2 cellular contexts compared by ENCODE assay signal in the genomic region with DNA sequence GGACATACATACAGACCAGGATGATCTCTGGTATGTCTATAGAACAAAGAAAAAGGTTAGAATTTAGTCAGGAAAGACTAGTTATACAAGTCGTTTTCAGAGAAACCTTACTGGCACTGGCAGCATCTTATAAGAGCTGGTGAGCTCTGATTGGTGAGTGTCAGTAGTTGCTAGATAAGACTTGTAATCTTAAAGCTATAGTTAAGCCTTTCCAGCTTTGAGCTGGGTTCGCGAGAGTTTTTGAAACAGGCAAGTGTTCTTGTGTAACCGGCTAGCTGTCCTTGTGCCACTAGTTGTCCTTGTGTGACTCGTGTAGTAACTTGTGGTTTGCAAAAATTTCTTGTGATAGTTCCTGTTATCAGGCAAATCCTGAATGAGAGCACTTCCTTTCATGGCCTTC.
TF ChIP-seq lines count a peak whose summit lies in the region.

No MANE protein-coding gene starts in this region.

TF ChIP-seq in GM23338, 12 proteins besides CTCF, POLR2A, EP300 and RAD21 (continued from another document):
- TF ChIP-seq EZH2phosphoT487 (IDR thresholded peaks at IDR 0.05; ENCODE audit: unreplicated experiment) (no peak), ZNF114 (CRISPR knock-in tag; IDR thresholded peaks at IDR 0.05) (no peak)

TF ChIP-seq in WTC11, 78 proteins besides CTCF, POLR2A, EP300 and RAD21 (continued from another document):
- TF ChIP-seq, protein P1, sequence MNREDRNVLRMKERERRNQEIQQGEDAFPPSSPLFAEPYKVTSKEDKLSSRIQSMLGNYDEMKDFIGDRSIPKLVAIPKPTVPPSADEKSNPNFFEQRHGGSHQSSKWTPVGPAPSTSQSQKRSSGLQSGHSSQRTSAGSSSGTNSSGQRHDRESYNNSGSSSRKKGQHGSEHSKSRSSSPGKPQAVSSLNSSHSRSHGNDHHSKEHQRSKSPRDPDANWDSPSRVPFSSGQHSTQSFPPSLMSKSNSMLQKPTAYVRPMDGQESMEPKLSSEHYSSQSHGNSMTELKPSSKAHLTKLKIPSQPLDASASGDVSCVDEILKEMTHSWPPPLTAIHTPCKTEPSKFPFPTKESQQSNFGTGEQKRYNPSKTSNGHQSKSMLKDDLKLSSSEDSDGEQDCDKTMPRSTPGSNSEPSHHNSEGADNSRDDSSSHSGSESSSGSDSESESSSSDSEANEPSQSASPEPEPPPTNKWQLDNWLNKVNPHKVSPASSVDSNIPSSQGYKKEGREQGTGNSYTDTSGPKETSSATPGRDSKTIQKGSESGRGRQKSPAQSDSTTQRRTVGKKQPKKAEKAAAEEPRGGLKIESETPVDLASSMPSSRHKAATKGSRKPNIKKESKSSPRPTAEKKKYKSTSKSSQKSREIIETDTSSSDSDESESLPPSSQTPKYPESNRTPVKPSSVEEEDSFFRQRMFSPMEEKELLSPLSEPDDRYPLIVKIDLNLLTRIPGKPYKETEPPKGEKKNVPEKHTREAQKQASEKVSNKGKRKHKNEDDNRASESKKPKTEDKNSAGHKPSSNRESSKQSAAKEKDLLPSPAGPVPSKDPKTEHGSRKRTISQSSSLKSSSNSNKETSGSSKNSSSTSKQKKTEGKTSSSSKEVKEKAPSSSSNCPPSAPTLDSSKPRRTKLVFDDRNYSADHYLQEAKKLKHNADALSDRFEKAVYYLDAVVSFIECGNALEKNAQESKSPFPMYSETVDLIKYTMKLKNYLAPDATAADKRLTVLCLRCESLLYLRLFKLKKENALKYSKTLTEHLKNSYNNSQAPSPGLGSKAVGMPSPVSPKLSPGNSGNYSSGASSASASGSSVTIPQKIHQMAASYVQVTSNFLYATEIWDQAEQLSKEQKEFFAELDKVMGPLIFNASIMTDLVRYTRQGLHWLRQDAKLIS (CRISPR knock-in tag; IDR thresholded peaks at IDR 0.05; ENCODE audit: borderline replicate concordance), result no peak
- TF ChIP-seq, protein P2, sequence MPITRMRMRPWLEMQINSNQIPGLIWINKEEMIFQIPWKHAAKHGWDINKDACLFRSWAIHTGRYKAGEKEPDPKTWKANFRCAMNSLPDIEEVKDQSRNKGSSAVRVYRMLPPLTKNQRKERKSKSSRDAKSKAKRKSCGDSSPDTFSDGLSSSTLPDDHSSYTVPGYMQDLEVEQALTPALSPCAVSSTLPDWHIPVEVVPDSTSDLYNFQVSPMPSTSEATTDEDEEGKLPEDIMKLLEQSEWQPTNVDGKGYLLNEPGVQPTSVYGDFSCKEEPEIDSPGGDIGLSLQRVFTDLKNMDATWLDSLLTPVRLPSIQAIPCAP (CRISPR knock-in tag; IDR thresholded peaks at IDR 0.05), result no peak
- TF ChIP-seq, protein P3, sequence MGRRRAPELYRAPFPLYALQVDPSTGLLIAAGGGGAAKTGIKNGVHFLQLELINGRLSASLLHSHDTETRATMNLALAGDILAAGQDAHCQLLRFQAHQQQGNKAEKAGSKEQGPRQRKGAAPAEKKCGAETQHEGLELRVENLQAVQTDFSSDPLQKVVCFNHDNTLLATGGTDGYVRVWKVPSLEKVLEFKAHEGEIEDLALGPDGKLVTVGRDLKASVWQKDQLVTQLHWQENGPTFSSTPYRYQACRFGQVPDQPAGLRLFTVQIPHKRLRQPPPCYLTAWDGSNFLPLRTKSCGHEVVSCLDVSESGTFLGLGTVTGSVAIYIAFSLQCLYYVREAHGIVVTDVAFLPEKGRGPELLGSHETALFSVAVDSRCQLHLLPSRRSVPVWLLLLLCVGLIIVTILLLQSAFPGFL (CRISPR knock-in tag; IDR thresholded peaks at IDR 0.05; ENCODE audit: borderline replicate concordance), result no peak
- TF ChIP-seq GABPB1 (CRISPR knock-in tag; IDR thresholded peaks at IDR 0.05) (no peak), OVOL2 (CRISPR knock-in tag; IDR thresholded peaks at IDR 0.05; ENCODE audit: borderline replicate concordance) (no peak)
- TF ChIP-seq, protein P4, sequence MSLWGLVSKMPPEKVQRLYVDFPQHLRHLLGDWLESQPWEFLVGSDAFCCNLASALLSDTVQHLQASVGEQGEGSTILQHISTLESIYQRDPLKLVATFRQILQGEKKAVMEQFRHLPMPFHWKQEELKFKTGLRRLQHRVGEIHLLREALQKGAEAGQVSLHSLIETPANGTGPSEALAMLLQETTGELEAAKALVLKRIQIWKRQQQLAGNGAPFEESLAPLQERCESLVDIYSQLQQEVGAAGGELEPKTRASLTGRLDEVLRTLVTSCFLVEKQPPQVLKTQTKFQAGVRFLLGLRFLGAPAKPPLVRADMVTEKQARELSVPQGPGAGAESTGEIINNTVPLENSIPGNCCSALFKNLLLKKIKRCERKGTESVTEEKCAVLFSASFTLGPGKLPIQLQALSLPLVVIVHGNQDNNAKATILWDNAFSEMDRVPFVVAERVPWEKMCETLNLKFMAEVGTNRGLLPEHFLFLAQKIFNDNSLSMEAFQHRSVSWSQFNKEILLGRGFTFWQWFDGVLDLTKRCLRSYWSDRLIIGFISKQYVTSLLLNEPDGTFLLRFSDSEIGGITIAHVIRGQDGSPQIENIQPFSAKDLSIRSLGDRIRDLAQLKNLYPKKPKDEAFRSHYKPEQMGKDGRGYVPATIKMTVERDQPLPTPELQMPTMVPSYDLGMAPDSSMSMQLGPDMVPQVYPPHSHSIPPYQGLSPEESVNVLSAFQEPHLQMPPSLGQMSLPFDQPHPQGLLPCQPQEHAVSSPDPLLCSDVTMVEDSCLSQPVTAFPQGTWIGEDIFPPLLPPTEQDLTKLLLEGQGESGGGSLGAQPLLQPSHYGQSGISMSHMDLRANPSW (CRISPR knock-in tag; conservative IDR thresholded peaks at IDR 0.05; ENCODE audit: low read depth), result no peak
